ENCODE assay signal across 18 cellular contexts in the genomic region with DNA sequence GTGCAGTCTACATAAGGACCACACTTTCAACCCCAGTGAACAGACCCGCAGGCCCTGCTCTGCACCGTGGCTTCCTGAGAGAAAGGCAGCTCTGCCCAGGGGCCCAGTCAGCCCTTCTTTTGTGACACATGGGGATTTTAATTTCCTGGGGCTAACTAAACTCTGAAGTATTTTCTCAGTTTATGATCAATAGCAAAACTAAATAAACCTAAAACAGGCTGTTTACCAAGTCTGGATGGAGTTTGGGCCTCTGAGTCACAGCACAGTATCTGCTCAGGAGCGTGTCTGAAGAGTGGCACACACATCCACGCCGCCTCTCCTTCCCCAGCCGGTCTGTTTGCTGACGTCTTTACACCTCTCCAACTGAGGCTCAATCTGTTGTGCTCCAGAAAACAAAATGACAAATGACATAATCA.
DNase-seq lines count a peak whose midpoint lies in the region; ATAC-seq, FAIRE-seq and TF ChIP-seq lines count a peak whose summit lies in the region.
"Had no signal": no experiment of that assay in that cellular context is flagged by ENCODE, and none has a peak within 500 bp of the region (broad histone marks: within the 10 kb centered on the region; RNA-seq: fewer than 3 reads in every experiment).

No MANE protein-coding gene starts in this region.

- H3K36me3 ChIP-seq in BLaER1 (peaks cover 95% of the 10 kb centered on the region), HepG2 (replicated peaks in 1 of 2; ENCODE audit: control insufficient read depth in 1 of 2, insufficient read depth in 2 of 2, low read length in 2 of 2) (no peaks in the 10 kb centered on the region), mammary epithelial cell (ENCODE audit: insufficient read depth, low read length) (no peaks in the 10 kb centered on the region)
- H3K36me3 ChIP-seq: vagina had no signal

- POLR2A ChIA-PET in HepG2 (lab: Yijun Ruan, JAX), result no interaction called here

- H3K4me3 ChIP-seq in BLaER1 (no peak overlapping the region), HepG2 (replicated peaks in 1 of 3; ENCODE audit: insufficient read depth in 1 of 3, low read depth in 2 of 3, low read length in 3 of 3) (no peak overlapping the region), mammary epithelial cell (replicated peaks in 1 of 3; ENCODE audit: insufficient read depth in 1 of 3, low read depth in 2 of 3, low read length in 3 of 3) (no peak overlapping the region)
- H3K4me3 ChIP-seq: body of pancreas, vagina had no signal

- H3K27ac ChIP-seq in BLaER1 (peak overlapping the region; percentile 55; the same call in 1 of the 2 replicates), HepG2 (ENCODE audit: extremely low read length, insufficient read depth, low read length) (no peak overlapping the region), mammary epithelial cell (ENCODE audit: insufficient read depth, low read depth, low read length) (no peak overlapping the region)
- H3K27ac ChIP-seq: body of pancreas, vagina had no signal

- TF ChIP-seq RAD21 in HepG2 (CRISPR knock-in tag; IDR thresholded peaks at IDR 0.05), result no peak

- H3K4me1 ChIP-seq in BLaER1 (peaks cover 85% of the 10 kb centered on the region), HepG2 (ENCODE audit: insufficient read depth, low read length) (peaks cover 9% of the 10 kb centered on the region; the same call in 1 of the 2 replicates), mammary epithelial cell (ENCODE audit: insufficient read depth, low read length) (no peaks in the 10 kb centered on the region)

- H3K27me3 ChIP-seq in BLaER1 (no peaks in the 10 kb centered on the region), HepG2 (ENCODE audit: control insufficient read depth in 1 of 2, insufficient read depth in 2 of 2, low read length in 2 of 2) (no peaks in the 10 kb centered on the region), mammary epithelial cell (ENCODE audit: insufficient read depth, low read length) (peaks cover 2% of the 10 kb centered on the region)
- H3K27me3 ChIP-seq: body of pancreas, vagina had no signal

- ATAC-seq in GM18502 (IDR thresholded peaks at IDR 0.05; ENCODE audit: poor library complexity, unreplicated experiment), result peak; percentile 53
- ATAC-seq in HepG2, result peak; percentile 47; the same call in 2 of the 3 replicates
- ATAC-seq in HG02610 (IDR thresholded peaks at IDR 0.05; ENCODE audit: unreplicated experiment), result no peak
- ATAC-seq in GM19397 (IDR thresholded peaks at IDR 0.05; ENCODE audit: unreplicated experiment), result no peak
- ATAC-seq: body of pancreas, Panc1 had no signal

- TF ChIP-seq CTCF in HepG2 (CRISPR knock-in tag; IDR thresholded peaks at IDR 0.05) (no peak), mammary epithelial cell (conservative IDR thresholded peaks at IDR 0.05 in 1 of 2, IDR thresholded peaks at IDR 0.05 in 1 of 2; ENCODE audit: extremely low read depth in 1 of 2, insufficient read depth in 1 of 2, low read depth in 1 of 2, low read length in 2 of 2) (no peak)

- in situ Hi-C loops in HepG2 (cut with HindIII; ENCODE audit: extremely low pct_ligation_motif_present, low pct_unique_long_range_greater_than_20kb), result no loop called here
- in situ Hi-C loops in mammary epithelial cell (cut with MboI; ENCODE audit: low sequenced_read_pairs in 2 of 2), result loop anchor here in 1 of 2 donors (10.0 kb wide), 1 partner anchor 64 kb away; no protein-coding TSS in a partner anchor

- BruUV-seq in HepG2 (replicated peaks; lab: Mats Ljungman, UMichigan) (no TSS peak), mammary epithelial cell (replicated peaks; lab: Mats Ljungman, UMichigan) (no TSS peak)

- peak; percentile 58 to 70 for DNase-seq in activated CD4-positive, alpha-beta T cell treated with anti-CD3 and anti-CD28 coated beads, Interleukin-2, amount 50 U/mL, for 48 hours
- DNase-seq in HepG2 (ENCODE audit: low spot score), result no peak
- no peak for DNase-seq in frontal cortex (ENCODE audit: low spot score in 2 of 2)
- no peak for DNase-seq in mammary epithelial cell
- DNase-seq: body of pancreas, foreskin fibroblast, Kasumi-1, mesenchymal stem cell, NCI-H146, NCI-H510A treated with DMSO at 0.1 percent for 48 hours, nucleus accumbens, T1000 had no signal

- dilution Hi-C loops in mammary epithelial cell (cut with HindIII; ENCODE audit: low sequenced_read_pairs), result no loop called here

- H3K9me3 ChIP-seq in BLaER1 (no peaks in the 10 kb centered on the region), HepG2 (ENCODE audit: low read length) (no peaks in the 10 kb centered on the region), mammary epithelial cell (replicated peaks; ENCODE audit: insufficient read depth, low read length) (peaks cover 13% of the 10 kb centered on the region)
- H3K9me3 ChIP-seq: body of pancreas, vagina had no signal

- peak overlapping the region; percentile 47 for H3K4me2 ChIP-seq in BLaER1
- no peak overlapping the region for H3K4me2 ChIP-seq in HepG2 (ENCODE audit: low read depth, low read length)
- no peak overlapping the region for H3K4me2 ChIP-seq in mammary epithelial cell (ENCODE audit: insufficient read depth, low read depth, low read length)

- intact Hi-C loops in HepG2 (cut with micrococcal nuclease; ENCODE audit: unreplicated experiment), result no loop called here
- intact Hi-C loops in mammary epithelial cell (cut with micrococcal nuclease), result no loop called here

- FAIRE-seq in HepG2 (lab: Jason Lieb, UNC) (no peak), frontal cortex (lab: Jason Lieb, UNC) (no peak)

- H4K20me1 ChIP-seq in BLaER1, result peaks cover 48% of the 10 kb centered on the region
- no peaks in the 10 kb centered on the region for H4K20me1 ChIP-seq in HepG2 (ENCODE audit: insufficient read depth, low read length)
- no peaks in the 10 kb centered on the region for H4K20me1 ChIP-seq in mammary epithelial cell (ENCODE audit: insufficient read depth, low read length)

- H3K9ac ChIP-seq in BLaER1 (no peak overlapping the region; the same call in 1 of the 2 replicates), HepG2 (ENCODE audit: insufficient read depth, low read depth, low read length) (peak overlapping the region; percentile 10; the same call in 1 of the 2 replicates), mammary epithelial cell (ENCODE audit: insufficient read depth, low read length) (no peak overlapping the region)

- WGBS in HepG2 (ENCODE audit: low lambda C conversion rate), result 90% methylated on average over 7 of the region's 7 CpGs
- WGBS in mammary epithelial cell (ENCODE audit: low coverage, missing lambda C conversion rate), result 85% methylated on average over 7 of the region's 7 CpGs

- H2AFZ ChIP-seq in HepG2 (ENCODE audit: low read length) (no peak overlapping the region), mammary epithelial cell (ENCODE audit: low read depth, low read length) (no peak overlapping the region)

- H3K79me2 ChIP-seq in HepG2 (ENCODE audit: insufficient read depth, low read length), result no peaks in the 10 kb centered on the region
- no peaks in the 10 kb centered on the region for H3K79me2 ChIP-seq in mammary epithelial cell (ENCODE audit: insufficient read depth, low read length)

- TF ChIP-seq POLR2A in HepG2 (IDR thresholded peaks at IDR 0.05; ENCODE audit: insufficient read depth in 1 of 2, low read depth in 2 of 2, low read length in 2 of 2), result no peak

- TF ChIP-seq EP300 in HepG2 (IDR thresholded peaks at IDR 0.05; ENCODE audit: low read depth in 2 of 2, low read length in 2 of 2) (no peak), HepG2 (CRISPR knock-in tag; IDR thresholded peaks at IDR 0.05; ENCODE audit: borderline replicate concordance) (no peak)

- CTCF ChIA-PET in HepG2 (lab: Yijun Ruan, JAX; ENCODE audit: low intra/inter-chr PET ratio, low total read pairs) (no interaction called here), mammary epithelial cell (lab: Charles Lee; ENCODE audit: low non-redundant PET) (no interaction called here)

TF ChIP-seq in HepG2, 621 proteins besides CTCF, POLR2A, EP300 and RAD21:
- no peak for TF ChIP-seq ZNF768 (CRISPR knock-in tag; IDR thresholded peaks at IDR 0.05)

Comparison
In these comparisons a context has a peak if more than half of its experiments do, and no peak if none do; other contexts are left out.
1. ATAC-seq: peak in GM18502 (single experiment) and HepG2 (single experiment); none in HG02610 (single experiment) and GM19397 (single experiment).
2. DNase-seq: peak in activated CD4-positive, alpha-beta T cell treated with anti-CD3 and anti-CD28 coated beads, Interleukin-2, amount 50 U/mL, for 48 hours (2 of 2); none in HepG2 (single experiment), frontal cortex (0 of 2) and mammary epithelial cell (single experiment).